ENCODE assay signal across 16 cellular contexts in genomic region chr16:20410153-20410723, GRCh38. TPM values are rescaled to one million over a fixed set of nuclear protein-coding genes. Genes with fewer than 3 reads are reported as not detected.
DNase-seq lines count a peak whose midpoint lies in the region; ATAC-seq, FAIRE-seq and TF ChIP-seq lines count a peak whose summit lies in the region.
"Had no signal": no experiment of that assay in that cellular context is flagged by ENCODE, and none has a peak within 500 bp of the region (broad histone marks: within the 10 kb centered on the region; RNA-seq: fewer than 3 reads in every experiment).

No MANE protein-coding gene starts in this region.

- peak overlapping the region in 4 of 5 donors; percentile 20 to 80 (median 64) for H3K9ac ChIP-seq in subcutaneous abdominal adipose tissue (ENCODE audit: low read length in 5 of 5)

- H3K9me3 ChIP-seq in subcutaneous abdominal adipose tissue (ENCODE audit: control insufficient read depth in 5 of 5, low read length in 5 of 5), result peaks cover 0 to 3% (median 0%) of the 10 kb centered on the region in 5 donors
- H3K9me3 ChIP-seq in WERI-Rb-1 (ENCODE audit: severe bottlenecking), result no peaks in the 10 kb centered on the region
- no peaks in the 10 kb centered on the region for H3K9me3 ChIP-seq in effector memory CD4-positive, alpha-beta T cell (ENCODE audit: control insufficient read depth, low read length)

- peaks cover 0 to 4% (median 0%) of the 10 kb centered on the region in 5 donors for H3K36me3 ChIP-seq in subcutaneous abdominal adipose tissue (ENCODE audit: control insufficient read depth in 5 of 5, insufficient read depth in 5 of 5, low read length in 5 of 5)
- no peaks in the 10 kb centered on the region for H3K36me3 ChIP-seq in WERI-Rb-1
- H3K36me3 ChIP-seq in effector memory CD4-positive, alpha-beta T cell (ENCODE audit: control insufficient read depth, insufficient read depth, low read length), result no peaks in the 10 kb centered on the region

- H3K36me3 Mint-ChIP-seq in activated B cell treated with CpG ODN at 0.5 μM for 24 hours (ENCODE audit: low read depth), result no peaks in the 10 kb centered on the region
- H3K36me3 Mint-ChIP-seq: T-cell had no signal

- H3K4me3 Mint-ChIP-seq in activated B cell treated with CpG ODN at 0.5 μM for 24 hours, result no peak overlapping the region
- H3K4me3 Mint-ChIP-seq: T-cell had no signal

- H3K27ac ChIP-seq in subcutaneous abdominal adipose tissue (ENCODE audit: low read depth, low read length) (peak overlapping the region; percentile 41), WERI-Rb-1 (no peak overlapping the region)
- no peak overlapping the region for H3K27ac ChIP-seq in effector memory CD4-positive, alpha-beta T cell (ENCODE audit: insufficient read depth, low read length, poor library complexity, severe bottlenecking)

- peak; percentile 28 for DNase-seq in GM19239 (ENCODE audit: insufficient read length, low spot score)
- DNase-seq in activated B cell treated with CpG ODN at 0.5 μM for 24 hours, result no peak
- no peak for DNase-seq in WERI-Rb-1
- DNase-seq in effector memory CD4-positive, alpha-beta T cell, result no peak
- no peak for DNase-seq in NCI-H2171 (lab: John Stamatoyannopoulos, UW)
- DNase-seq: activated T-cell treated with anti-CD3 and anti-CD28 coated beads for 4 hours, NCI-H345 had no signal

- FAIRE-seq in GM19239 (lab: Jason Lieb, UNC), result no peak
- FAIRE-seq: bronchial epithelial cell had no signal

- CTCF ChIA-PET in activated B cell treated with CpG ODN at 0.5 μM for 24 hours (lab: Charles Lee), result no interaction called here

- peak; percentile 77 for ATAC-seq in HG03095 (IDR thresholded peaks at IDR 0.05; ENCODE audit: unreplicated experiment)
- ATAC-seq in activated B cell treated with CpG ODN at 0.5 μM for 24 hours (ENCODE audit: low read depth), result peak; percentile 28
- no peak for ATAC-seq in GM21367 (IDR thresholded peaks at IDR 0.05; ENCODE audit: unreplicated experiment)
- ATAC-seq: T-cell had no signal

- peak overlapping the region; percentile 65 for H3K27ac Mint-ChIP-seq in activated B cell treated with CpG ODN at 0.5 μM for 24 hours
- H3K27ac Mint-ChIP-seq: T-cell had no signal

- POLR2A ChIA-PET in activated B cell treated with CpG ODN at 0.5 μM for 24 hours (lab: Charles Lee), result no interaction called here

- peaks cover 10% of the 10 kb centered on the region for H3K4me1 Mint-ChIP-seq in activated B cell treated with CpG ODN at 0.5 μM for 24 hours
- H3K4me1 Mint-ChIP-seq: T-cell had no signal

- TF ChIP-seq CTCF in activated B cell treated with CpG ODN at 0.5 μM for 24 hours (IDR thresholded peaks at IDR 0.05), result no peak
- no peak for TF ChIP-seq CTCF in WERI-Rb-1 (IDR thresholded peaks at IDR 0.05; ENCODE audit: low read depth, low read length)

- no peaks in the 10 kb centered on the region for H3K9me3 Mint-ChIP-seq in activated B cell treated with CpG ODN at 0.5 μM for 24 hours
- H3K9me3 Mint-ChIP-seq: T-cell had no signal

- H3K27me3 Mint-ChIP-seq in activated B cell treated with CpG ODN at 0.5 μM for 24 hours, result peaks cover 1% of the 10 kb centered on the region

- peaks cover 0 to 25% (median 18%) of the 10 kb centered on the region in 5 donors for H3K4me1 ChIP-seq in subcutaneous abdominal adipose tissue (ENCODE audit: control insufficient read depth in 5 of 5, insufficient read depth in 5 of 5, low read length in 5 of 5)
- no peaks in the 10 kb centered on the region for H3K4me1 ChIP-seq in effector memory CD4-positive, alpha-beta T cell (ENCODE audit: control insufficient read depth, insufficient read depth, low read length, poor library complexity, severe bottlenecking)

- H3K4me3 ChIP-seq in subcutaneous abdominal adipose tissue (ENCODE audit: low read depth in 1 of 5, low read length in 5 of 5), result peak overlapping the region; percentile 26 to 72 (median 39)
- H3K4me3 ChIP-seq in WERI-Rb-1 (ENCODE audit: low read depth, low read length), result no peak overlapping the region
- no peak overlapping the region for H3K4me3 ChIP-seq in effector memory CD4-positive, alpha-beta T cell (ENCODE audit: insufficient read depth, low read depth, low read length, poor library complexity, severe bottlenecking)
- H3K4me3 ChIP-seq: lung had no signal

- H3K27me3 ChIP-seq in subcutaneous abdominal adipose tissue (ENCODE audit: control insufficient read depth in 5 of 5, insufficient read depth in 4 of 5, low read length in 5 of 5) (no peaks in the 10 kb centered on the region), WERI-Rb-1 (ENCODE audit: insufficient read depth, low read depth, severe bottlenecking) (peaks cover 69% of the 10 kb centered on the region)
- H3K27me3 ChIP-seq in effector memory CD4-positive, alpha-beta T cell (replicated peaks; ENCODE audit: control insufficient read depth, insufficient read depth, low read length, poor library complexity, severe bottlenecking), result no peaks in the 10 kb centered on the region

- intact Hi-C loops in activated B cell treated with CpG ODN at 0.5 μM for 24 hours (cut with micrococcal nuclease), result no loop called here

RNA-seq across cellular contexts. Expression of gene ACSM5, which starts 0.9 kb away (rescaled TPM):
- total RNA-seq in activated B cell treated with CpG ODN at 0.5 μM for 24 hours, result not detected in 2 replicates
- total RNA-seq: bronchial epithelial cell, fibroblast of villous mesenchyme, G401 had no signal

RNA-seq across cellular contexts. Expression of gene PDILT, which starts 5.7 kb away (rescaled TPM):
- total RNA-seq in activated B cell treated with CpG ODN at 0.5 μM for 24 hours, result not detected in 2 replicates
- total RNA-seq: bronchial epithelial cell, fibroblast of villous mesenchyme, G401, H4, lung, T-cell had no signal

RNA-seq across cellular contexts. Expression of gene ACSM2A, which starts 41.1 kb away (rescaled TPM):
- not detected in 2 replicates for total RNA-seq in activated B cell treated with CpG ODN at 0.5 μM for 24 hours
- total RNA-seq: bronchial epithelial cell, fibroblast of villous mesenchyme, G401, H4, lung had no signal

RNA-seq across cellular contexts. Expression of gene UMOD, which starts 57.7 kb away (rescaled TPM):
- not detected in 2 replicates for total RNA-seq in activated B cell treated with CpG ODN at 0.5 μM for 24 hours
- total RNA-seq: bronchial epithelial cell, fibroblast of villous mesenchyme, G401, H4, lung, T-cell had no signal

Comparison
In these comparisons a context has a peak if more than half of its experiments do, and no peak if none do; other contexts are left out.
1. H3K4me3 ChIP-seq: peak in subcutaneous abdominal adipose tissue (5 of 5); none in WERI-Rb-1 (single experiment) and effector memory CD4-positive, alpha-beta T cell (single experiment).